2 cellular contexts compared by ENCODE assay signal in genomic region chr12:132774646-132775275, GRCh38.
TF ChIP-seq lines count a peak whose summit lies in the region.

No MANE protein-coding gene starts in this region.

TF ChIP-seq in GM23338, 12 proteins besides CTCF, POLR2A, EP300 and RAD21 (continued from another document):
- no peak for TF ChIP-seq ETS1 (IDR thresholded peaks at IDR 0.05)
- TF ChIP-seq ZNF462 (CRISPR knock-in tag; IDR thresholded peaks at IDR 0.05) = no peak
- TF ChIP-seq NANOG (IDR thresholded peaks at IDR 0.05; ENCODE audit: borderline replicate concordance) = no peak
- TF ChIP-seq CREB1 (CRISPR knock-in tag; IDR thresholded peaks at IDR 0.05; ENCODE audit: low read depth) = no peak
- TF ChIP-seq ZNF331 (CRISPR knock-in tag; IDR thresholded peaks at IDR 0.05; ENCODE audit: low read depth) = no peak
- no peak for TF ChIP-seq REST (IDR thresholded peaks at IDR 0.05; ENCODE audit: unreplicated experiment)
- no peak for TF ChIP-seq STAT1 (IDR thresholded peaks at IDR 0.05; ENCODE audit: unreplicated experiment)
- TF ChIP-seq POLR2AphosphoS5 (IDR thresholded peaks at IDR 0.05; ENCODE audit: low read depth) = no peak

TF ChIP-seq in WTC11, 78 proteins besides CTCF, POLR2A, EP300 and RAD21 (continued from another document):
- TF ChIP-seq PRDM15 (CRISPR knock-in tag; IDR thresholded peaks at IDR 0.05) = 0 out of 2 replicates have a peak, but pooled peaks have one; percentile 49
